In genomic region chr1:31691446-31691845, GRCh38 we compare ENCODE assay signal across 2 cellular contexts.
TF ChIP-seq lines count a peak whose summit lies in the region.

No MANE protein-coding gene starts in this region.

TF ChIP-seq in A549, 52 proteins besides CTCF, POLR2A, EP300 and RAD21:
- no peak for TF ChIP-seq MAFK (IDR thresholded peaks at IDR 0.05; ENCODE audit: partially characterized antibody)
- no peak for TF ChIP-seq CEBPB (IDR thresholded peaks at IDR 0.05)
- no peak for TF ChIP-seq RNF2 (IDR thresholded peaks at IDR 0.05; ENCODE audit: borderline replicate concordance, low read depth)
- no peak for TF ChIP-seq HDAC2 (IDR thresholded peaks at IDR 0.05)
- TF ChIP-seq CHD4 (IDR thresholded peaks at IDR 0.05; ENCODE audit: borderline replicate concordance) = no peak
- TF ChIP-seq HMGXB4 (CRISPR knock-in tag; IDR thresholded peaks at IDR 0.05; ENCODE audit: borderline replicate concordance) = no peak
- TF ChIP-seq SREBF2 (IDR thresholded peaks at IDR 0.05) = no peak
- TF ChIP-seq JUNB (IDR thresholded peaks at IDR 0.05) = no peak

TF ChIP-seq in HEK293, 187 proteins besides CTCF, POLR2A, EP300 and RAD21:
- TF ChIP-seq KLF8 (tag by site-specific recombination; IDR thresholded peaks at IDR 0.05) = no peak
- peak; percentile 24; the same call in 1 of the 2 replicates for TF ChIP-seq GLIS2 (tag by site-specific recombination; IDR thresholded peaks at IDR 0.05)
TF ChIP-seq in HEK293: peak in this region for 1.
